Comparison of ENCODE assay signal across 9 cellular contexts in the genomic region with DNA sequence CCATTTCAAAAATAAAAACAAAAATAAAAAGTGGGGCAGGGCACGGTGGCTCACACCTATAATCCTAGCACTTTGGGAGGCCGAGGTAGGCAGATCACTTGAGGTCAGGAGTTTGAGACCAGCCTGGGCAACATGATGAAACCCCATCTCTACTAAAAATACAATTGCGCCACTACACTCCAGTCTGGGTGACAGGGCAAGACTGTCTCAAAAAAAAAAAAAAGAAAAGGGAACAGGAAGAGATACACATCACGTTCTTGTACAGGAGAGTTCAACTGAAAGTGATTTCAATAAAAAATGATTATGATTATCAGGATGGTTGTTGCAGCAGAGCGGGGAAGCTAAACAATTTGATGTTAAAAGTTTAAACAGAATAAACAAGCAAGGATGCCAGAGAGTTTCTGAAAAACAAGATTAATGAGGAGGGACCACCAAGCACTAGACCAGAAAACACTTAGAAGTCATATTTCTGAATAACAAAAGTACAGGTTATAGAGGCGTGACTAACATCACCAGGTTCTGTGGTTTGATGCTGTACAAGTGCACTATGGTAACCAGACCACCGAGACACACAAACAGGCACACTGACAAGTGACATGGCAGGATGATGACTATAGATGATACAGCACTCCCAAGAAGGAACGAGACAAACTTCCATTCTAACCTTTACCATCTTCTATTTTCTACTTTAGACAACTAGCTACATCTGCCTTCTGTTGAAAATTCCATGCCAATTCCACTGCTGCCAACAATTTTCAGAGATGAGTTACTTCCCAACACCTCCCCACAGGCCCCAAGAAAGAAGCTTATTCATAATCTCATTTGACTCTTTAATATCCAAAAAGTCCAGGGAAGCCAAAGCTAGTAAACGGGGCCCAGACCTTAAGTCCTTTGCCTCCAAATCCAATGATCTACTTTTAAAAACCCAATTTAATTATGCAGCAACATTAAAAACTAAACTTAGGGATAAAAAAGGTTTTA. TPM values are rescaled to one million over a fixed set of nuclear protein-coding genes. Genes with fewer than 3 reads are reported as not detected.
DNase-seq lines count a peak whose midpoint lies in the region; ATAC-seq, FAIRE-seq and TF ChIP-seq lines count a peak whose summit lies in the region.
"Had no signal": no experiment of that assay in that cellular context is flagged by ENCODE, and none has a peak within 500 bp of the region (broad histone marks: within the 10 kb centered on the region; RNA-seq: fewer than 3 reads in every experiment).

No MANE protein-coding gene starts in this region.

- no peak overlapping the region for H3K23ac ChIP-seq in H9 (ENCODE audit: insufficient read length, low read depth, low read length)

- H3K4me1 Mint-ChIP-seq in H9, result peaks cover 25 to 28% of the 10 kb centered on the region in 2 experiments
- H3K4me1 Mint-ChIP-seq in activated CD4-positive, alpha-beta memory T cell treated with anti-CD3 and anti-CD28 coated beads for 36 hours (ENCODE audit: low read depth), result peaks cover 38% of the 10 kb centered on the region

- DNase-seq in H9 (no peak), HepG2 (ENCODE audit: low spot score) (no peak), brain microvascular endothelial cell (no peak), NCI-H526 (lab: John Stamatoyannopoulos, UW) (no peak)
- DNase-seq in activated CD4-positive, alpha-beta memory T cell treated with anti-CD3 and anti-CD28 coated beads for 36 hours, result peak; percentile 68
- DNase-seq: PC-9 had no signal

- H3K79me2 ChIP-seq in H9 (ENCODE audit: insufficient read depth, low read length) (no peaks in the 10 kb centered on the region), HepG2 (ENCODE audit: insufficient read depth, low read length) (peaks cover 18% of the 10 kb centered on the region)

- H3T11ph ChIP-seq in H9 (ENCODE audit: low read length), result no peak overlapping the region

- intact Hi-C loops in activated CD4-positive, alpha-beta memory T cell treated with anti-CD3 and anti-CD28 coated beads for 36 hours (cut with micrococcal nuclease), result loop anchor here (1.0 kb wide), 2 partner anchors 11 to 12 kb away; no protein-coding TSS in a partner anchor
- intact Hi-C loops in HepG2 (cut with micrococcal nuclease; ENCODE audit: unreplicated experiment), result no loop called here

- no peak for TF ChIP-seq POLR2A in HepG2 (IDR thresholded peaks at IDR 0.05; ENCODE audit: insufficient read depth in 1 of 2, low read depth in 2 of 2, low read length in 2 of 2)

- H3K4me3 ChIP-seq in BLaER1 treated with 17β-estradiol and CSF1 and Interleukin-3, amounts not matched to agents 10 nM and 100 nM, result no peak overlapping the region
- H3K4me3 ChIP-seq in HepG2 (replicated peaks in 1 of 3; ENCODE audit: insufficient read depth in 1 of 3, low read depth in 2 of 3, low read length in 3 of 3), result no peak overlapping the region
- no peak overlapping the region for H3K4me3 ChIP-seq in brain microvascular endothelial cell (ENCODE audit: low read depth, low read length)
- H3K4me3 ChIP-seq: PC-9 had no signal

- peaks cover 77 to 100% (median 97%) of the 10 kb centered on the region in 11 experiments; a peak in 21 of 22 replicates for H4K20me1 ChIP-seq in BLaER1 treated with 17β-estradiol and CSF1 and Interleukin-3, amounts not matched to agents 10 nM and 100 nM
- no peaks in the 10 kb centered on the region for H4K20me1 ChIP-seq in H9 (ENCODE audit: control insufficient read depth, insufficient read depth, insufficient read length)
- H4K20me1 ChIP-seq in HepG2 (ENCODE audit: insufficient read depth, low read length), result peaks cover 10% of the 10 kb centered on the region; the same call in 1 of the 2 replicates

- no peak overlapping the region for H4K5ac ChIP-seq in H9 (ENCODE audit: insufficient read length, low read depth, low read length)

- peak overlapping the region in 9 of 11 experiments; percentile 21 to 74 (median 30); a peak in 15 of 22 replicates for H3K27ac ChIP-seq in BLaER1 treated with 17β-estradiol and CSF1 and Interleukin-3, amounts not matched to agents 10 nM and 100 nM
- H3K27ac ChIP-seq in H9 (ENCODE audit: insufficient read length, low read depth, low read length) (no peak overlapping the region), HepG2 (ENCODE audit: extremely low read length, insufficient read depth, low read length) (no peak overlapping the region), brain microvascular endothelial cell (no peak overlapping the region)

- no peaks in the 10 kb centered on the region for H3K9me3 Mint-ChIP-seq in H9
- no peaks in the 10 kb centered on the region for H3K9me3 Mint-ChIP-seq in activated CD4-positive, alpha-beta memory T cell treated with anti-CD3 and anti-CD28 coated beads for 36 hours

- no peak overlapping the region for H3K4ac ChIP-seq in H9 (ENCODE audit: low read depth, low read length)

- H3K56ac ChIP-seq in H9 (ENCODE audit: insufficient read length, low read depth, low read length), result no peak overlapping the region

- no peak overlapping the region for H2BK120ac ChIP-seq in H9 (ENCODE audit: low read depth, low read length, poor library complexity, severe bottlenecking)

- no peak overlapping the region for H2AK5ac ChIP-seq in H9 (ENCODE audit: insufficient read length, low read length)

- H2BK20ac ChIP-seq in H9 (ENCODE audit: low read depth, low read length, poor library complexity, severe bottlenecking), result no peak overlapping the region

- ATAC-seq in HepG2 (no peak), HG03139 (IDR thresholded peaks at IDR 0.05; ENCODE audit: unreplicated experiment) (no peak), HG02973 (IDR thresholded peaks at IDR 0.05; ENCODE audit: unreplicated experiment) (no peak)

- H3K4me1 ChIP-seq in BLaER1 treated with 17β-estradiol and CSF1 and Interleukin-3, amounts not matched to agents 10 nM and 100 nM, result peaks cover 0 to 35% (median 16%) of the 10 kb centered on the region in 10 experiments; a peak in 16 of 20 replicates
- H3K4me1 ChIP-seq in H9 (ENCODE audit: insufficient read depth, low read length) (peaks cover 5% of the 10 kb centered on the region; the same call in 1 of the 2 replicates), HepG2 (ENCODE audit: insufficient read depth, low read length) (peaks cover 12% of the 10 kb centered on the region)

- no peak overlapping the region for H2BK5ac ChIP-seq in H9 (ENCODE audit: insufficient read length, low read length)

- peaks cover 59 to 94% (median 90%) of the 10 kb centered on the region in 3 experiments for H3K36me3 Mint-ChIP-seq in H9 (ENCODE audit: insufficient read depth in 1 of 3, low read depth in 3 of 3)
- peaks cover 56% of the 10 kb centered on the region for H3K36me3 Mint-ChIP-seq in activated CD4-positive, alpha-beta memory T cell treated with anti-CD3 and anti-CD28 coated beads for 36 hours

- H3K9me3 ChIP-seq in BLaER1 treated with 17β-estradiol and CSF1 and Interleukin-3, amounts not matched to agents 10 nM and 100 nM (replicated peaks in 1 of 11), result no peaks in the 10 kb centered on the region
- H3K9me3 ChIP-seq in H9 (ENCODE audit: control insufficient read depth, low read depth, low read length) (no peaks in the 10 kb centered on the region), HepG2 (ENCODE audit: low read length) (no peaks in the 10 kb centered on the region)

- in situ Hi-C loops in HepG2 (cut with HindIII; ENCODE audit: extremely low pct_ligation_motif_present, low pct_unique_long_range_greater_than_20kb), result no loop called here
- in situ Hi-C loops in brain microvascular endothelial cell (cut with HindIII; ENCODE audit: low pct_ligation_motif_present, low sequenced_read_pairs), result no loop called here

- H3K27me3 ChIP-seq in BLaER1 treated with 17β-estradiol and CSF1 and Interleukin-3, amounts not matched to agents 10 nM and 100 nM, result no peaks in the 10 kb centered on the region
- H3K27me3 ChIP-seq in H9 (ENCODE audit: insufficient read depth, low read length) (no peaks in the 10 kb centered on the region), HepG2 (ENCODE audit: control insufficient read depth in 1 of 2, insufficient read depth in 2 of 2, low read length in 2 of 2) (no peaks in the 10 kb centered on the region), brain microvascular endothelial cell (replicated peaks) (no peaks in the 10 kb centered on the region)

- no peak overlapping the region for H3K4me3 Mint-ChIP-seq in H9
- no peak overlapping the region for H3K4me3 Mint-ChIP-seq in activated CD4-positive, alpha-beta memory T cell treated with anti-CD3 and anti-CD28 coated beads for 36 hours

- H3K36me3 ChIP-seq in BLaER1 treated with 17β-estradiol and CSF1 and Interleukin-3, amounts not matched to agents 10 nM and 100 nM, result peaks cover 98 to 100% (median 100%) of the 10 kb centered on the region in 11 experiments
- H3K36me3 ChIP-seq in HepG2 (replicated peaks in 1 of 2; ENCODE audit: control insufficient read depth in 1 of 2, insufficient read depth in 2 of 2, low read length in 2 of 2) (peaks cover 46 to 93% of the 10 kb centered on the region in 2 experiments), brain microvascular endothelial cell (replicated peaks) (peaks cover 82% of the 10 kb centered on the region)

- TF ChIP-seq EP300 in HepG2 (IDR thresholded peaks at IDR 0.05; ENCODE audit: low read depth in 2 of 2, low read length in 2 of 2) (no peak), HepG2 (CRISPR knock-in tag; IDR thresholded peaks at IDR 0.05; ENCODE audit: borderline replicate concordance) (no peak)

- peak overlapping the region in 3 of 11 experiments; percentile 16 to 53 (median 29); a peak in 6 of 22 replicates for H3K9ac ChIP-seq in BLaER1 treated with 17β-estradiol and CSF1 and Interleukin-3, amounts not matched to agents 10 nM and 100 nM
- no peak overlapping the region for H3K9ac ChIP-seq in H9 (ENCODE audit: extremely low read depth, insufficient read length, low read length)
- H3K9ac ChIP-seq in HepG2 (ENCODE audit: insufficient read depth, low read depth, low read length), result no peak overlapping the region

- POLR2A ChIA-PET in activated CD4-positive, alpha-beta memory T cell treated with anti-CD3 and anti-CD28 coated beads for 36 hours (lab: Charles Lee), result interaction anchor here (1.0 to 3.1 kb wide), 3 partner anchors 9 to 11 kb away, joined by 3 to 32 read pairs (median 6); a partner anchor contains a TSS
- POLR2A ChIA-PET in HepG2 (lab: Yijun Ruan, JAX), result interaction anchor here (0.7 to 2.4 kb wide), 4 partner anchors 8 to 78 kb away, joined by 3 to 11 read pairs (median 6); a partner anchor contains a TSS

- H4K8ac ChIP-seq in H9 (replicated peaks; ENCODE audit: insufficient read length, low read depth, low read length), result no peak overlapping the region

- H2BK15ac ChIP-seq in H9 (ENCODE audit: low read depth, low read length), result no peak overlapping the region

- H3K27me3 Mint-ChIP-seq in H9 (ENCODE audit: low read depth), result no peaks in the 10 kb centered on the region
- H3K27me3 Mint-ChIP-seq in activated CD4-positive, alpha-beta memory T cell treated with anti-CD3 and anti-CD28 coated beads for 36 hours, result no peaks in the 10 kb centered on the region

- CTCF ChIA-PET in activated CD4-positive, alpha-beta memory T cell treated with anti-CD3 and anti-CD28 coated beads for 36 hours (lab: Charles Lee), result interaction anchor here (0.6 to 1.9 kb wide), 7 partner anchors 11 to 288 kb away, joined by 3 to 8 read pairs (median 5); a partner anchor contains a TSS
- CTCF ChIA-PET in HepG2 (lab: Yijun Ruan, JAX; ENCODE audit: low intra/inter-chr PET ratio, low total read pairs), result no interaction called here

- H2BK12ac ChIP-seq in H9 (ENCODE audit: insufficient read length, low read depth, low read length), result no peak overlapping the region

- BruUV-seq in HepG2 (replicated peaks; lab: Mats Ljungman, UMichigan), result no TSS peak

- H3K23me2 ChIP-seq in H9 (ENCODE audit: insufficient read length, low read depth, low read length, poor library complexity, severe bottlenecking), result no peaks in the 10 kb centered on the region

- H2AFZ ChIP-seq in H9 (ENCODE audit: low read length) (no peak overlapping the region), HepG2 (ENCODE audit: low read length) (no peak overlapping the region)
- H2AFZ ChIP-seq: PC-9 had no signal

- H3K4me2 ChIP-seq in BLaER1 treated with 17β-estradiol and CSF1 and Interleukin-3, amounts not matched to agents 10 nM and 100 nM, result peak overlapping the region in 6 of 11 experiments; percentile 7 to 55 (median 30); a peak in 10 of 22 replicates
- H3K4me2 ChIP-seq in H9 (ENCODE audit: insufficient read depth, insufficient read length, low read length) (no peak overlapping the region), HepG2 (ENCODE audit: low read depth, low read length) (no peak overlapping the region)
- H3K4me2 ChIP-seq: PC-9 had no signal

- H3K18ac ChIP-seq in H9 (ENCODE audit: insufficient read length, low read depth, low read length), result no peak overlapping the region

- no peak for TF ChIP-seq CTCF in H9 (conservative IDR thresholded peaks at IDR 0.05)
- TF ChIP-seq CTCF in HepG2 (CRISPR knock-in tag; IDR thresholded peaks at IDR 0.05), result no peak
- no peak for TF ChIP-seq CTCF in brain microvascular endothelial cell (IDR thresholded peaks at IDR 0.05; ENCODE audit: low read depth, low read length, missing control alignments)

- no peak for FAIRE-seq in HepG2 (lab: Jason Lieb, UNC)

- TF ChIP-seq RAD21 in HepG2 (CRISPR knock-in tag; IDR thresholded peaks at IDR 0.05), result no peak

- H3K79me1 ChIP-seq in H9 (ENCODE audit: insufficient read depth, low read depth, low read length, poor library complexity, severe bottlenecking), result no peaks in the 10 kb centered on the region

- no peak overlapping the region for H4K91ac ChIP-seq in H9 (ENCODE audit: insufficient read length, low read depth, low read length)

- H3K27ac Mint-ChIP-seq in H9, result peak overlapping the region; percentile 13 to 77 (median 64); a peak in 6 of 7 replicates
- H3K27ac Mint-ChIP-seq in activated CD4-positive, alpha-beta memory T cell treated with anti-CD3 and anti-CD28 coated beads for 36 hours, result peak overlapping the region; percentile 86

- H3K14ac ChIP-seq in H9 (ENCODE audit: insufficient read depth, low read length), result no peak overlapping the region

- WGBS in H9 (ENCODE audit: extremely low coverage, insufficient read length, low lambda C conversion rate), result no CpG with 5 or more reads among the region's 9 CpGs
- WGBS in HepG2 (ENCODE audit: low lambda C conversion rate), result 97% methylated on average over 9 of the region's 9 CpGs

RNA-seq across cellular contexts. Expression of a gene that starts 11.8 kb away (rescaled TPM):
- 102 and 107 TPM in 2 replicates for total RNA-seq in H9 (2021)
- 10 to 100 TPM; 78.9 to 80.6 TPM for total RNA-seq in activated CD4-positive, alpha-beta memory T cell treated with anti-CD3 and anti-CD28 coated beads for 36 hours
- total RNA-seq in HepG2 (2016; rRNA removed; fragmentation: Illumina TruSeq; extraction: Trizol), result 176 and 181 TPM in 2 replicates
- total RNA-seq in HepG2 (2016; cell fraction: cytosol; rRNA removed; fragmentation: Illumina TruSeq; extraction: Trizol; ENCODE audit: low read depth), result 47.3 and 50.8 TPM in 2 replicates
- total RNA-seq in HepG2 (2016; cell fraction: insoluble cytoplasmic fraction; rRNA removed; fragmentation: Illumina TruSeq; extraction: Trizol), result 176 and 177 TPM in 2 replicates
- 92.5 and 108 TPM in 2 replicates for total RNA-seq in HepG2 (2016; cell fraction: membrane; rRNA removed; fragmentation: Illumina TruSeq; extraction: Trizol)
- 65.1 and 73.4 TPM in 2 replicates for total RNA-seq in HepG2 (2016; cell fraction: nucleus; rRNA removed; fragmentation: Illumina TruSeq; extraction: Trizol)
- polyA plus RNA-seq in HepG2 (2011; rRNA removed), result 22.0 and 25.4 TPM in 2 replicates
- polyA plus RNA-seq in HepG2 (2011; cell fraction: cytosol; rRNA removed), result 10.6 and 19.4 TPM in 2 replicates
- 9.5 and 13.3 TPM in 2 replicates for polyA plus RNA-seq in HepG2 (2011; cell fraction: nucleus; rRNA removed)
- 107 and 109 TPM in 2 replicates for polyA plus RNA-seq in HepG2 (2012)
- 27.5 and 27.6 TPM in 2 replicates for polyA plus RNA-seq in HepG2 (2016; cell fraction: cytosol; fragmentation: Illumina TruSeq; extraction: Trizol; ENCODE audit: low read depth)
- polyA plus RNA-seq in HepG2 (2016; cell fraction: insoluble cytoplasmic fraction; fragmentation: Illumina TruSeq; extraction: Trizol; ENCODE audit: low read depth), result 139 and 148 TPM in 2 replicates
- 41.2 and 43.1 TPM in 2 replicates for polyA plus RNA-seq in HepG2 (2016; cell fraction: membrane; fragmentation: Illumina TruSeq; extraction: Trizol; ENCODE audit: low read depth)
- polyA plus RNA-seq in HepG2 (2016; cell fraction: nucleus; fragmentation: Illumina TruSeq; extraction: Trizol; ENCODE audit: insufficient read depth, low read depth), result 78.3 and 82.7 TPM in 2 replicates
- 17.9 and 28.5 TPM in 2 replicates for polyA minus RNA-seq in HepG2 (2011; rRNA and poly(A)+ RNA removed; ENCODE audit: low replicate concordance)
- polyA minus RNA-seq in HepG2 (2011; cell fraction: cytosol; rRNA and poly(A)+ RNA removed), result 57.4 and 64.5 TPM in 2 replicates
- 42.6 and 54.6 TPM in 2 replicates for polyA minus RNA-seq in HepG2 (2011; cell fraction: nucleus; rRNA and poly(A)+ RNA removed)

Comparison
In these comparisons a context has a peak if more than half of its experiments do, and no peak if none do; other contexts are left out.
1. H3K27ac ChIP-seq: peak in BLaER1 treated with 17β-estradiol and CSF1 and Interleukin-3, amounts not matched to agents 10 nM and 100 nM (9 of 11); none in H9 (single experiment), HepG2 (single experiment) and brain microvascular endothelial cell (single experiment).
2. H3K4me2 ChIP-seq: peak in BLaER1 treated with 17β-estradiol and CSF1 and Interleukin-3, amounts not matched to agents 10 nM and 100 nM (6 of 11); none in H9 (single experiment) and HepG2 (single experiment).